Comparison of ENCODE assay signal across 14 cellular contexts in genomic region chr5:57186194-57186593, GRCh38. TPM values are rescaled to one million over a fixed set of nuclear protein-coding genes. Genes with fewer than 3 reads are reported as not detected.
DNase-seq lines count a peak whose midpoint lies in the region; ATAC-seq and TF ChIP-seq lines count a peak whose summit lies in the region.
"Had no signal": no experiment of that assay in that cellular context is flagged by ENCODE, and none has a peak within 500 bp of the region (broad histone marks: within the 10 kb centered on the region; RNA-seq: fewer than 3 reads in every experiment).

No MANE protein-coding gene starts in this region.

- H3K27ac Mint-ChIP-seq in CD14-positive monocyte (peak overlapping the region; percentile 6 to 87 (median 77)), IgD-negative memory B cell (peak overlapping the region; percentile 28 to 91 (median 85)), memory B cell (no peak overlapping the region)
- H3K27ac Mint-ChIP-seq in activated T-helper 17 cell treated with anti-CD3 and anti-CD28 coated beads, Interleukin-2, amount 50 U/mL, for 72 hours, result no peak overlapping the region

- H3K4me3 Mint-ChIP-seq in CD14-positive monocyte (peak overlapping the region in 1 of 2 donors; percentile 26), IgD-negative memory B cell (peak overlapping the region in 3 of 4 donors; percentile 48 to 88 (median 82)), memory B cell (peak overlapping the region; percentile 43)
- peak overlapping the region; percentile 60 for H3K4me3 Mint-ChIP-seq in activated T-helper 17 cell treated with anti-CD3 and anti-CD28 coated beads, Interleukin-2, amount 50 U/mL, for 72 hours
- H3K4me3 Mint-ChIP-seq: activated naive CD4-positive, alpha-beta T cell treated with anti-CD3 and anti-CD28 coated beads, Interleukin-2, amount 10 ng/mL, durations not matched to agents 7 days and 5 days had no signal

- H3K36me3 Mint-ChIP-seq in CD14-positive monocyte, result peaks cover 9 to 58% of the 10 kb centered on the region in 2 donors
- peaks cover 12% of the 10 kb centered on the region for H3K36me3 Mint-ChIP-seq in IgD-negative memory B cell
- peaks cover 91% of the 10 kb centered on the region for H3K36me3 Mint-ChIP-seq in activated T-helper 17 cell treated with anti-CD3 and anti-CD28 coated beads, Interleukin-2, amount 50 U/mL, for 72 hours (ENCODE audit: low read depth)
- H3K36me3 Mint-ChIP-seq in memory B cell, result peaks cover 18% of the 10 kb centered on the region

- H3K27me3 Mint-ChIP-seq in CD14-positive monocyte (ENCODE audit: low read depth in 3 of 3) (peaks cover 0 to 2% (median 0%) of the 10 kb centered on the region in 3 donors), IgD-negative memory B cell (no peaks in the 10 kb centered on the region), memory B cell (no peaks in the 10 kb centered on the region)
- H3K27me3 Mint-ChIP-seq in activated T-helper 17 cell treated with anti-CD3 and anti-CD28 coated beads, Interleukin-2, amount 50 U/mL, for 72 hours, result no peaks in the 10 kb centered on the region
- H3K27me3 Mint-ChIP-seq: activated naive CD4-positive, alpha-beta T cell treated with anti-CD3 and anti-CD28 coated beads, Interleukin-2, amount 10 ng/mL, durations not matched to agents 7 days and 5 days had no signal

- intact Hi-C loops in CD14-positive monocyte (cut with micrococcal nuclease), result no loop called here

- no peak for TF ChIP-seq CTCF in CD14-positive monocyte (IDR thresholded peaks at IDR 0.05)

- H3K9me3 Mint-ChIP-seq in CD14-positive monocyte (peaks cover 4 to 10% (median 5%) of the 10 kb centered on the region in 7 donors), IgD-negative memory B cell (no peaks in the 10 kb centered on the region), memory B cell (no peaks in the 10 kb centered on the region)
- no peaks in the 10 kb centered on the region for H3K9me3 Mint-ChIP-seq in activated T-helper 17 cell treated with anti-CD3 and anti-CD28 coated beads, Interleukin-2, amount 50 U/mL, for 72 hours
- H3K9me3 Mint-ChIP-seq: activated naive CD4-positive, alpha-beta T cell treated with anti-CD3 and anti-CD28 coated beads, Interleukin-2, amount 10 ng/mL, durations not matched to agents 7 days and 5 days had no signal

- ATAC-seq in activated T-helper 17 cell treated with anti-CD3 and anti-CD28 coated beads, Interleukin-2, amount 50 U/mL, for 72 hours (replicated peaks), result no peak
- ATAC-seq in memory B cell (ENCODE audit: low read depth), result no peak

- no peak for DNase-seq in CD14-positive monocyte (ENCODE audit: low spot score)
- DNase-seq in memory B cell (ENCODE audit: low spot score in 2 of 2), result no peak
- no peak for DNase-seq in NCI-H524 (lab: John Stamatoyannopoulos, UW)
- DNase-seq in HUDEP-2 (lab: John Stamatoyannopoulos, UW; ENCODE audit: unreplicated experiment in 76 of 76), result no peak
- DNase-seq in NCI-H510A treated with DMSO at 0.1 percent for 48 hours (lab: John Stamatoyannopoulos, UW), result no peak
- no peak for DNase-seq in NCI-H2227 (lab: John Stamatoyannopoulos, UW; ENCODE audit: unreplicated experiment)
- DNase-seq: activated naive CD4-positive, alpha-beta T cell treated with anti-CD3 and anti-CD28 coated beads, Interleukin-2, amount 10 ng/mL, durations not matched to agents 7 days and 5 days; DMS53; foreskin fibroblast; NCI-H1105; NCI-H226; stimulated activated CD4-positive, alpha-beta T cell treated with anti-CD3 and anti-CD28 coated beads, Interleukin-4, amount 100 ng/mL, for 24 hours had no signal

- peaks cover 56% of the 10 kb centered on the region for H3K4me1 Mint-ChIP-seq in CD14-positive monocyte
- H3K4me1 Mint-ChIP-seq in IgD-negative memory B cell, result peaks cover 46 to 63% (median 58%) of the 10 kb centered on the region in 3 donors
- peaks cover 45% of the 10 kb centered on the region for H3K4me1 Mint-ChIP-seq in activated T-helper 17 cell treated with anti-CD3 and anti-CD28 coated beads, Interleukin-2, amount 50 U/mL, for 72 hours
- peaks cover 47% of the 10 kb centered on the region for H3K4me1 Mint-ChIP-seq in memory B cell

RNA-seq across cellular contexts. Expression of gene GPBP1, which starts 12.3 kb away (rescaled TPM):
- polyA plus RNA-seq in CD14-positive monocyte (10 to 100 TPM; 23.2 to 43.7 TPM), IgD-negative memory B cell (83.3 TPM)
- 100 to 1,000 TPM in 1 of 2 donors, 10 to 100 TPM in 1; 83.6 to 123 TPM for total RNA-seq in activated T-helper 17 cell treated with anti-CD3 and anti-CD28 coated beads, Interleukin-2, amount 50 U/mL, for 72 hours

Comparison
In these comparisons a context has a peak if more than half of its experiments do, and no peak if none do; other contexts are left out.
1. H3K27ac Mint-ChIP-seq: peak in CD14-positive monocyte (7 of 7) and IgD-negative memory B cell (3 of 3); none in activated T-helper 17 cell treated with anti-CD3 and anti-CD28 coated beads, Interleukin-2, amount 50 U/mL, for 72 hours (single experiment) and memory B cell (single experiment).